Comparison of ENCODE assay signal across 8 cellular contexts in the genomic region with DNA sequence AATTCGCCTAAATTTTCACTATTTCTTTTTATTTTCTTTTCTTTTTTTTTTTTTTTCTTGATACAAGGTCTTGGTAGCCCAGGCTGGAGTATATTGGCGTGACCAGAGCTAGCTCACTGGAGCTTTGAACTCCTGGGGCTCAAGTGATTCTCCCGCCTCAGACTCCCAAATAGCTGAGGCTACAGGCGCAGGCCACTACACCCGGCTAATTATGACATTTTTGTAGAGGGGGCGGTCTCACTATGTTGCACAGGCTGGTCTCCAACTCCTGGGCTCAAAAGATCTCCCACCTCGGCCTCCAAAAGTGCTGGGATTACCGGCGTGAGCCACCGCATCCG. TPM values are rescaled to one million over a fixed set of nuclear protein-coding genes. Genes with fewer than 3 reads are reported as not detected.
A peak's percentile ranks its signal among the peaks of the same experiment; 100 is the strongest.
DNase-seq lines count a peak whose midpoint lies in the region; ATAC-seq, FAIRE-seq and TF ChIP-seq lines count a peak whose summit lies in the region.

No MANE protein-coding gene starts in this region.

- H2AFZ ChIP-seq in H1 (ENCODE audit: low read length): peak overlapping the region; percentile 76; the same call in 1 of the 2 replicates
- H2AFZ ChIP-seq in neuron (ENCODE audit: low read depth, low read length): no peak overlapping the region

- H3K79me2 ChIP-seq in H1 (ENCODE audit: control insufficient read depth in 1 of 2, insufficient read depth in 2 of 2, low read length in 2 of 2): no peaks in the 10 kb centered on the region

- H2BK20ac ChIP-seq in H1 (ENCODE audit: low read length): no peak overlapping the region

- no peak for TF ChIP-seq POLR2A in H1 (IDR thresholded peaks at IDR 0.05; ENCODE audit: control extremely low read depth in 1 of 2, low read depth in 2 of 2, low read length in 2 of 2)

- WGBS in H1 (ENCODE audit: extremely low coverage in 1 of 2, insufficient coverage in 1 of 2, insufficient read length in 1 of 2, insufficient replicate concordance in 2 of 2, low coverage in 1 of 2, low lambda C conversion rate in 2 of 2, missing lambda C conversion rate in 1 of 2), 2 experiments: 73% methylated on average over 10 of the region's 11 CpGs; no CpG with 5 or more reads in 1 of the 2 experiments

- H2BK5ac ChIP-seq in H1 (ENCODE audit: low read depth, low read length): peak overlapping the region; percentile 86

- H3K36me3 Mint-ChIP-seq in CD8-positive, alpha-beta T cell: peaks cover 3% of the 10 kb centered on the region

- TF ChIP-seq EP300 in H1 (IDR thresholded peaks at IDR 0.05; ENCODE audit: borderline replicate concordance in 1 of 2, low read depth in 2 of 2, low read length in 2 of 2): no peak

- H3K4me1 ChIP-seq in CD8-positive, alpha-beta T cell (ENCODE audit: insufficient read depth, low read length): peaks cover 7% of the 10 kb centered on the region
- H3K4me1 ChIP-seq in H1 (replicated peaks in 1 of 4; ENCODE audit: control insufficient read depth in 3 of 4, insufficient read depth in 4 of 4, low read length in 3 of 4) (peaks cover 0 to 4% (median 0%) of the 10 kb centered on the region in 4 experiments; a peak in 2 of 7 replicates), neuron (ENCODE audit: insufficient read depth, low read length) (no peaks in the 10 kb centered on the region)

- no peaks in the 10 kb centered on the region for H3K36me3 ChIP-seq in CD8-positive, alpha-beta T cell (ENCODE audit: insufficient read depth, low read length)
- H3K36me3 ChIP-seq in H1 (ENCODE audit: control insufficient read depth in 2 of 4, insufficient read depth in 4 of 4, low read length in 3 of 4) (no peaks in the 10 kb centered on the region), neuron (ENCODE audit: insufficient read depth, low read length) (no peaks in the 10 kb centered on the region)

- FAIRE-seq in H1 (lab: Jason Lieb, UNC): no peak

- H2BK120ac ChIP-seq in H1 (replicated peaks; ENCODE audit: low read depth, low read length): no peak overlapping the region

- H3K27ac Mint-ChIP-seq in CD8-positive, alpha-beta T cell: peak overlapping the region; percentile 90

- H4K8ac ChIP-seq in H1 (ENCODE audit: extremely low read depth, insufficient read depth, low read length): no peak overlapping the region

- TF ChIP-seq RAD21 in H1 (IDR thresholded peaks at IDR 0.05 in 1 of 2, conservative IDR thresholded peaks at IDR 0.05 in 1 of 2; ENCODE audit: low read depth in 2 of 2, low read length in 2 of 2): no peak

- H4K20me1 ChIP-seq in H1 (replicated peaks in 1 of 2; ENCODE audit: control insufficient read depth in 1 of 2, insufficient read depth in 2 of 2, low read length in 2 of 2): no peaks in the 10 kb centered on the region

- no peaks in the 10 kb centered on the region for H3K9me3 ChIP-seq in CD8-positive, alpha-beta T cell (ENCODE audit: low read length)
- H3K9me3 ChIP-seq in H1 (ENCODE audit: insufficient read depth in 2 of 2, low read depth in 1 of 2, low read length in 1 of 2) (no peaks in the 10 kb centered on the region), neuron (ENCODE audit: low read length) (no peaks in the 10 kb centered on the region)

- H3K27ac ChIP-seq in CD8-positive, alpha-beta T cell (ENCODE audit: low read depth, low read length): peak overlapping the region; percentile 72
- H3K27ac ChIP-seq in H1 (ENCODE audit: low read depth, low read length): peak overlapping the region; percentile 86

- H3K27me3 ChIP-seq in CD8-positive, alpha-beta T cell (ENCODE audit: insufficient read depth, low read length): no peaks in the 10 kb centered on the region
- H3K27me3 ChIP-seq in H1 (replicated peaks in 1 of 4; ENCODE audit: control insufficient read depth in 3 of 4, extremely low read depth in 1 of 4, insufficient read depth in 3 of 4, low read length in 3 of 4) (no peaks in the 10 kb centered on the region), neuron (ENCODE audit: insufficient read depth, low read length) (no peaks in the 10 kb centered on the region)

- no peak overlapping the region for H2BK12ac ChIP-seq in H1 (ENCODE audit: low read depth, low read length)

- peak overlapping the region; percentile 89 for H3K4me3 ChIP-seq in CD8-positive, alpha-beta T cell (ENCODE audit: low read depth, low read length)
- H3K4me3 ChIP-seq in H1 (ENCODE audit: extremely low read depth in 1 of 4, insufficient read depth in 2 of 4, low read depth in 3 of 4, low read length in 4 of 4) (peak overlapping the region; percentile 77 to 88 (median 81)), neuron (ENCODE audit: low read length) (peak overlapping the region; percentile 84)

- H3K14ac ChIP-seq in H1 (ENCODE audit: insufficient read length): no peak overlapping the region

- intact Hi-C loops in CD8-positive, alpha-beta T cell (cut with DNase I, micrococcal nuclease): loop anchor here (2.0 to 10.0 kb wide), 4 partner anchors 38 to 1550 kb away; a partner anchor contains a TSS

- no peak overlapping the region for H3K18ac ChIP-seq in H1 (ENCODE audit: extremely low read depth, low read length)

- no peaks in the 10 kb centered on the region for H3K9me3 Mint-ChIP-seq in CD8-positive, alpha-beta T cell

- H3K4me3 Mint-ChIP-seq in CD8-positive, alpha-beta T cell: peak overlapping the region; percentile 90

- no peak for TF ChIP-seq CTCF in CD8-positive, alpha-beta T cell (IDR thresholded peaks at IDR 0.05)
- no peak for TF ChIP-seq CTCF in H1 (IDR thresholded peaks at IDR 0.05; ENCODE audit: control extremely low read depth in 1 of 3, insufficient read depth in 1 of 3, low read depth in 1 of 3, low read length in 3 of 3)

- peak overlapping the region; percentile 79 to 91 for H3K4me2 ChIP-seq in H1 (ENCODE audit: insufficient read depth in 1 of 2, low read depth in 2 of 2, low read length in 2 of 2)

- H3K4ac ChIP-seq in H1 (replicated peaks; ENCODE audit: insufficient read length, low read depth, low read length): no peak overlapping the region

- H2BK15ac ChIP-seq in H1 (ENCODE audit: low read length): 0 out of 2 replicates have a peak overlapping the region, but pooled peaks have one; percentile 36

- ATAC-seq in CD8-positive, alpha-beta T cell: no peak
- no peak for ATAC-seq in GM18511 (IDR thresholded peaks at IDR 0.05; ENCODE audit: unreplicated experiment)

- H3K9ac ChIP-seq in H1 (replicated peaks in 1 of 4; ENCODE audit: extremely low read depth in 1 of 4, low read depth in 3 of 4, low read length in 3 of 4): peak overlapping the region; percentile 71 to 82 (median 72); a peak in 4 of 7 replicates

- H4K91ac ChIP-seq in H1 (replicated peaks; ENCODE audit: insufficient read length, low read length): no peak overlapping the region

- CTCF ChIA-PET in CD8-positive, alpha-beta T cell (lab: Charles Lee): interaction anchor here (1.3 to 2.1 kb wide), 2 partner anchors 10 to 11 kb away, joined by 3 to 7 read pairs; no protein-coding TSS in a partner anchor
- CTCF ChIA-PET in H1 (lab: Charles Lee; ENCODE audit: partially characterized antibody): interaction anchor here (0.7 to 1.5 kb wide), 5 partner anchors 10 to 94 kb away, joined by 3 to 5 read pairs (median 4); no protein-coding TSS in a partner anchor

- no peak overlapping the region for H3K23ac ChIP-seq in H1 (ENCODE audit: insufficient read length)

- H2AK5ac ChIP-seq in H1 (ENCODE audit: low read depth, low read length): no peak overlapping the region

- no peaks in the 10 kb centered on the region for H3K27me3 Mint-ChIP-seq in CD8-positive, alpha-beta T cell (ENCODE audit: low read depth)

- H3K23me2 ChIP-seq in H1 (ENCODE audit: low read depth, low read length): no peaks in the 10 kb centered on the region; the same call in 1 of the 2 replicates

- H3K79me1 ChIP-seq in H1 (ENCODE audit: low read depth, low read length): no peaks in the 10 kb centered on the region

- H3K4me1 Mint-ChIP-seq in CD8-positive, alpha-beta T cell (ENCODE audit: low read depth): peaks cover 11% of the 10 kb centered on the region

- no peak for DNase-seq in CD8-positive, alpha-beta T cell
- DNase-seq in NOMO-1 treated with DMSO at 0.1 percent for 48 hours (lab: John Stamatoyannopoulos, UW; ENCODE audit: unreplicated experiment) (peak; percentile 32), H1 (ENCODE audit: low read depth in 1 of 2, low spot score in 2 of 2) (no peak), NCI-H82 (lab: John Stamatoyannopoulos, UW) (no peak), amniotic stem cell (lab: John Stamatoyannopoulos, UW) (no peak), NCI-H2196 (lab: John Stamatoyannopoulos, UW; ENCODE audit: unreplicated experiment) (no peak)

- POLR2A ChIA-PET in CD8-positive, alpha-beta T cell (lab: Charles Lee): interaction anchor here (0.7 to 1.9 kb wide), 2 partner anchors 37 to 132 kb away, joined by 3 to 13 read pairs; a partner anchor contains a TSS
- POLR2A ChIA-PET in H1 (lab: Charles Lee; ENCODE audit: partially characterized antibody): interaction anchor here (1.0 to 1.8 kb wide), 14 partner anchors 9 to 347 kb away, joined by 3 to 15 read pairs (median 4); a partner anchor contains a TSS

- H4K5ac ChIP-seq in H1 (ENCODE audit: insufficient read length, low read depth, low read length): no peak overlapping the region

- H3K56ac ChIP-seq in H1 (replicated peaks; ENCODE audit: insufficient read length, low read depth, low read length): no peak overlapping the region

TF ChIP-seq in H1, 55 proteins besides CTCF, POLR2A, EP300 and RAD21 (continues in another document):
- no peak for TF ChIP-seq HDAC6 (IDR thresholded peaks at IDR 0.05; ENCODE audit: low read depth, low read length)
- TF ChIP-seq EZH2 (IDR thresholded peaks at IDR 0.05; ENCODE audit: low read depth, low read length, severe bottlenecking): no peak
- TF ChIP-seq, protein P1, sequence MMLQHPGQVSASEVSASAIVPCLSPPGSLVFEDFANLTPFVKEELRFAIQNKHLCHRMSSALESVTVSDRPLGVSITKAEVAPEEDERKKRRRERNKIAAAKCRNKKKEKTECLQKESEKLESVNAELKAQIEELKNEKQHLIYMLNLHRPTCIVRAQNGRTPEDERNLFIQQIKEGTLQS (IDR thresholded peaks at IDR 0.05; ENCODE audit: insufficient read depth, low read depth, low read length): no peak
- TF ChIP-seq TAF1 (IDR thresholded peaks at IDR 0.05; ENCODE audit: low read depth, low read length): no peak

RNA-seq across cellular contexts. Expression of a gene that starts 37.3 kb away (rescaled TPM):
- 100 to 1,000 TPM; 233 to 246 TPM for total RNA-seq in CD8-positive, alpha-beta T cell
- total RNA-seq in H1 (2021; fragmentation: NEBNext Ultra II Directional; extraction: Animal tissue kit (Norgen Biotek cat#: 25700)): 190 and 195 TPM in 2 replicates
- 117 and 149 TPM in 2 replicates for polyA plus RNA-seq in H1 (2011; rRNA removed)
- polyA plus RNA-seq in H1 (2011; cell fraction: cytosol; rRNA removed): 139 TPM
- polyA plus RNA-seq in H1 (2011; cell fraction: nucleus; rRNA removed): 319 TPM
- polyA plus RNA-seq in H1 (2012, experiment 1 of 2): 115 to 194 TPM (median 141 TPM) in 4 replicates
- 12.0 TPM for polyA plus RNA-seq in H1 (2012, experiment 2 of 2)
- polyA plus RNA-seq in H1 (2013, experiment 1 of 2): 117 TPM
- polyA plus RNA-seq in H1 (2013, experiment 2 of 2): 112 TPM
- polyA minus RNA-seq in H1 (2011; rRNA and poly(A)+ RNA removed): 310 and 385 TPM in 2 replicates
- 124 TPM for polyA minus RNA-seq in H1 (2011; cell fraction: cytosol; rRNA and poly(A)+ RNA removed)
- polyA minus RNA-seq in H1 (2011; cell fraction: nucleus; rRNA and poly(A)+ RNA removed): 383 TPM
